Comparison of ENCODE assay signal across 2 cellular contexts in the genomic region with DNA sequence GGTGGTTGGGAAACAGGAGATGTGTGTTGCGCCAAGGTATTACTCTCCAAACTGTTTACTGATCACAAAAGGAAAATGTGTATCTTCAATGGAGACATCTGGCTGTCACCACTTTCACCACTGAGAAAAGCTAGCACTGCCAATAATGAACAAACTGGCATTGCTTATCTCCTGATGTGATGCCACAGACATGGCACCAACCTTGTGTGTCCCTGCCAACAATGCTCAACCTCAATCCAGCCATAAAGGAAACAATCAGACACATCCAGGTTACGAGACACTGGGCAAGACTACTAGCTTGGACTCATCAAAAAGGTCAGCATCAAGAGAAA.
A peak's percentile ranks its signal among the peaks of the same experiment; 100 is the strongest.
TF ChIP-seq lines count a peak whose summit lies in the region.

No MANE protein-coding gene starts in this region.

TF ChIP-seq in liver, 16 proteins besides CTCF, POLR2A, EP300 and RAD21:
- TF ChIP-seq TAF1 (conservative IDR thresholded peaks at IDR 0.05) (no peak), ZBTB33 (IDR thresholded peaks at IDR 0.05) (no peak), JUND (IDR thresholded peaks at IDR 0.05) (peak in 1 of 2 donors; percentile 39), HNF4G (IDR thresholded peaks at IDR 0.05) (no peak), HNF4A (conservative IDR thresholded peaks at IDR 0.05) (peak in 1 of 2 donors; percentile 43), RXRA (IDR thresholded peaks at IDR 0.05) (peak in 1 of 2 donors; percentile 60), FOXA2 (IDR thresholded peaks at IDR 0.05) (peak; percentile 28)
- TF ChIP-seq, protein P1, sequence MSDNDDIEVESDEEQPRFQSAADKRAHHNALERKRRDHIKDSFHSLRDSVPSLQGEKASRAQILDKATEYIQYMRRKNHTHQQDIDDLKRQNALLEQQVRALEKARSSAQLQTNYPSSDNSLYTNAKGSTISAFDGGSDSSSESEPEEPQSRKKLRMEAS (IDR thresholded peaks at IDR 0.05) = peak; percentile 23
TF ChIP-seq in liver: peak in this region for 5.

TF ChIP-seq in HepG2, 621 proteins besides CTCF, POLR2A, EP300 and RAD21:
- no peak for TF ChIP-seq ZNF598 (CRISPR knock-in tag; IDR thresholded peaks at IDR 0.05; ENCODE audit: borderline replicate concordance)
- TF ChIP-seq, protein P2, sequence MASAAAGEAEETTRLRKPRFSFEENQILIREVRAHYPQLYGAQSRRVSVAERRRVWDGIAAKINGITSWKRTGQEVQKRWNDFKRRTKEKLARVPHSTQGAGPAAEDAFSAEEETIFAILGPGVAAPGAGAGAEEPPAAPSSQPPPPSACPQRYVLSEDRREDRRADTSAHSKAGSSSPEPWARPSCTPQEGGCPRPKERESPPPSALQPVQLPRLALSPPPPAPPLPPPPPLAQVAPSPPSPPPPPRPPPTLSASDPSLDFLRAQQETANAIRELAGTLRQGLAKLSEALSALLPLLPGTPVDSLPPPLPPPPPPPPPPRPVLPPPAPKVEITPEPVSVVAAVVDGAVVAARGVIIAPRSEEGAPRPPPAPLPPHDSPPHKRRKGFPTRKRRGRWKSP (CRISPR knock-in tag; IDR thresholded peaks at IDR 0.05) = no peak
- TF ChIP-seq TCF7 (IDR thresholded peaks at IDR 0.05; ENCODE audit: low read depth) = no peak
- TF ChIP-seq FOSL2 (CRISPR knock-in tag; IDR thresholded peaks at IDR 0.05) = no peak
- TF ChIP-seq, protein P3, sequence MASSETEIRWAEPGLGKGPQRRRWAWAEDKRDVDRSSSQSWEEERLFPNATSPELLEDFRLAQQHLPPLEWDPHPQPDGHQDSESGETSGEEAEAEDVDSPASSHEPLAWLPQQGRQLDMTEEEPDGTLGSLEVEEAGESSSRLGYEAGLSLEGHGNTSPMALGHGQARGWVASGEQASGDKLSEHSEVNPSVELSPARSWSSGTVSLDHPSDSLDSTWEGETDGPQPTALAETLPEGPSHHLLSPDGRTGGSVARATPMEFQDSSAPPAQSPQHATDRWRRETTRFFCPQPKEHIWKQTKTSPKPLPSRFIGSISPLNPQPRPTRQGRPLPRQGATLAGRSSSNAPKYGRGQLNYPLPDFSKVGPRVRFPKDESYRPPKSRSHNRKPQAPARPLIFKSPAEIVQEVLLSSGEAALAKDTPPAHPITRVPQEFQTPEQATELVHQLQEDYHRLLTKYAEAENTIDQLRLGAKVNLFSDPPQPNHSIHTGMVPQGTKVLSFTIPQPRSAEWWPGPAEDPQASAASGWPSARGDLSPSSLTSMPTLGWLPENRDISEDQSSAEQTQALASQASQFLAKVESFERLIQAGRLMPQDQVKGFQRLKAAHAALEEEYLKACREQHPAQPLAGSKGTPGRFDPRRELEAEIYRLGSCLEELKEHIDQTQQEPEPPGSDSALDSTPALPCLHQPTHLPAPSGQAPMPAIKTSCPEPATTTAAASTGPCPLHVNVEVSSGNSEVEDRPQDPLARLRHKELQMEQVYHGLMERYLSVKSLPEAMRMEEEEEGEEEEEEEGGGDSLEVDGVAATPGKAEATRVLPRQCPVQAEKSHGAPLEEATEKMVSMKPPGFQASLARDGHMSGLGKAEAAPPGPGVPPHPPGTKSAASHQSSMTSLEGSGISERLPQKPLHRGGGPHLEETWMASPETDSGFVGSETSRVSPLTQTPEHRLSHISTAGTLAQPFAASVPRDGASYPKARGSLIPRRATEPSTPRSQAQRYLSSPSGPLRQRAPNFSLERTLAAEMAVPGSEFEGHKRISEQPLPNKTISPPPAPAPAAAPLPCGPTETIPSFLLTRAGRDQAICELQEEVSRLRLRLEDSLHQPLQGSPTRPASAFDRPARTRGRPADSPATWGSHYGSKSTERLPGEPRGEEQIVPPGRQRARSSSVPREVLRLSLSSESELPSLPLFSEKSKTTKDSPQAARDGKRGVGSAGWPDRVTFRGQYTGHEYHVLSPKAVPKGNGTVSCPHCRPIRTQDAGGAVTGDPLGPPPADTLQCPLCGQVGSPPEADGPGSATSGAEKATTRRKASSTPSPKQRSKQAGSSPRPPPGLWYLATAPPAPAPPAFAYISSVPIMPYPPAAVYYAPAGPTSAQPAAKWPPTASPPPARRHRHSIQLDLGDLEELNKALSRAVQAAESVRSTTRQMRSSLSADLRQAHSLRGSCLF (CRISPR knock-in tag; IDR thresholded peaks at IDR 0.05; ENCODE audit: borderline replicate concordance) = no peak
- TF ChIP-seq ZNF337 (CRISPR knock-in tag; IDR thresholded peaks at IDR 0.05; ENCODE audit: borderline replicate concordance, low read depth) = no peak
- no peak for TF ChIP-seq FOXP4 (CRISPR knock-in tag; IDR thresholded peaks at IDR 0.05)
- TF ChIP-seq CHD2 (IDR thresholded peaks at IDR 0.05; ENCODE audit: low read depth, low read length) = no peak
- TF ChIP-seq, protein P4, sequence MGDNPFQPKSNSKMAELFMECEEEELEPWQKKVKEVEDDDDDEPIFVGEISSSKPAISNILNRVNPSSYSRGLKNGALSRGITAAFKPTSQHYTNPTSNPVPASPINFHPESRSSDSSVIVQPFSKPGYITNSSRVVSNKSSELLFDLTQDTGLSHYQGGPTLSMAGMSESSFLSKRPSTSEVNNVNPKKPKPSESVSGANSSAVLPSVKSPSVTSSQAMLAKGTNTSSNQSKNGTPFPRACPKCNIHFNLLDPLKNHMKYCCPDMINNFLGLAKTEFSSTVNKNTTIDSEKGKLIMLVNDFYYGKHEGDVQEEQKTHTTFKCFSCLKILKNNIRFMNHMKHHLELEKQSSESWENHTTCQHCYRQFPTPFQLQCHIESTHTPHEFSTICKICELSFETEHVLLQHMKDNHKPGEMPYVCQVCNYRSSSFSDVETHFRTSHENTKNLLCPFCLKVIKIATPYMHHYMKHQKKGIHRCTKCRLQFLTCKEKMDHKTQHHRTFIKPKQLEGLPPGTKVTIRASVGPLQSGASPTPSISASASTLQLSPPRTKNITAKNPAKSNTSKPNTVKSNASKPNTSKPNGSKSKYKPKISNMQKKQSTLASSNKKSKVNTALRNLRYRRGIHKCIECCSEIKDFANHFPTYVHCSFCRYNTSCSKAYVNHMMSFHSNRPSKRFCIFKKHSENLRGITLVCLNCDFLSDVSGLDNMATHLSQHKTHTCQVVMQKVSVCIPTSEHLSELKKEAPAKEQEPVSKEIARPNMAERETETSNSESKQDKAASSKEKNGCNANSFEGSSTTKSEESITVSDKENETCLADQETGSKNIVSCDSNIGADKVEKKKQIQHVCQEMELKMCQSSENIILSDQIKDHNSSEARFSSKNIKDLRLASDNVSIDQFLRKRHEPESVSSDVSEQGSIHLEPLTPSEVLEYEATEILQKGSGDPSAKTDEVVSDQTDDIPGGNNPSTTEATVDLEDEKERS (CRISPR knock-in tag; IDR thresholded peaks at IDR 0.05) = no peak
- TF ChIP-seq TIGD3 (CRISPR knock-in tag; IDR thresholded peaks at IDR 0.05; ENCODE audit: borderline replicate concordance) = no peak
- no peak for TF ChIP-seq ZIK1 (CRISPR knock-in tag; IDR thresholded peaks at IDR 0.05; ENCODE audit: borderline replicate concordance, low read depth)
- no peak for TF ChIP-seq ARNT (IDR thresholded peaks at IDR 0.05)
TF ChIP-seq in HepG2: peak in this region for 0.
